8 cellular contexts compared by ENCODE assay signal in the genomic region with DNA sequence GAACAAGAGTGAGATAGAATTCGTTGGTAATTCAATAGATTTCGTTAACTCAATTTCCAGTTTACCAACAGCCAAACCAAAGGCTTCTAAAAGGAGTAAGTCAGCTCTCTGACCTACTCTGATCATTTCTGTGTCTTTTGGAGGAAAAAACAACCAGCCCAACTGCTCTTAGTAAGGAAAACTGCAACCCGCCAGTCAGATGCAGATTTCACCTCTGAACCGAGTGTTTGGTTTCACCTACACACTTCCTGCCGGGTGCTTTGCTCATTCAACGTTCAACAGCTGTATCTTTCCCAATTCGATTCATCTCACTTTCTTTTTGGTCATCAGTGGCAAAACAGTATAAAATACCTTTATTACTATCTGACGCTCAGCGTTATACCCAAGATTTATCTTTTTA. TPM values are rescaled to one million over a fixed set of nuclear protein-coding genes. Genes with fewer than 3 reads are reported as not detected.
DNase-seq lines count a peak whose midpoint lies in the region; ATAC-seq and TF ChIP-seq lines count a peak whose summit lies in the region.

No MANE protein-coding gene starts in this region.

- peak overlapping the region; percentile 95 for H3K4me2 ChIP-seq in DOHH2 (ENCODE audit: low read length)
- H3K4me2 ChIP-seq in SU-DHL-6 (ENCODE audit: low read depth, low read length, poor library complexity, severe bottlenecking), result peak overlapping the region; percentile 86

- H3K4me3 ChIP-seq in DOHH2 (ENCODE audit: low read length) (peak overlapping the region; percentile 67), SU-DHL-6 (ENCODE audit: insufficient read depth, low read length, poor library complexity, severe bottlenecking) (peak overlapping the region; percentile 15)

- H3K9me3 ChIP-seq in DOHH2 (ENCODE audit: control insufficient read depth, insufficient read depth, low read length) (no peaks in the 10 kb centered on the region), SU-DHL-6 (ENCODE audit: insufficient read depth, low read length) (no peaks in the 10 kb centered on the region)

- H3F3A ChIP-seq in DOHH2 (ENCODE audit: control insufficient read depth, insufficient read depth) (peaks cover 19% of the 10 kb centered on the region), SU-DHL-6 (ENCODE audit: insufficient read depth) (peaks cover 44% of the 10 kb centered on the region)

- H3K27ac ChIP-seq in DOHH2 (ENCODE audit: low read depth, low read length) (peak overlapping the region; percentile 98), SU-DHL-6 (ENCODE audit: low read depth, low read length) (peak overlapping the region; percentile 100)

- H3K79me2 ChIP-seq in DOHH2 (ENCODE audit: control insufficient read depth, low read length) (no peaks in the 10 kb centered on the region), SU-DHL-6 (ENCODE audit: insufficient read depth, low read length) (no peaks in the 10 kb centered on the region)

- peak overlapping the region; percentile 56 for H3K9ac ChIP-seq in SU-DHL-6 (ENCODE audit: low read length)

- peak; percentile 50 for DNase-seq in iris pigment epithelial cell (ENCODE audit: low read depth)
- no peak for DNase-seq in GM19238 (ENCODE audit: insufficient read length, low spot score)
- no peak for DNase-seq in G401 (ENCODE audit: low spot score)
- DNase-seq in HuH-7.5 (ENCODE audit: low spot score), result no peak

- peaks cover 75% of the 10 kb centered on the region for H3K4me1 ChIP-seq in DOHH2 (ENCODE audit: control insufficient read depth, low read length)

- no peak overlapping the region for H2AFZ ChIP-seq in SU-DHL-6 (ENCODE audit: low read depth, low read length, severe bottlenecking)

- in situ Hi-C loops in G401 (cut with HindIII; ENCODE audit: low sequenced_read_pairs), result no loop called here

- H3K27me3 ChIP-seq in DOHH2 (ENCODE audit: control insufficient read depth, low read length) (no peaks in the 10 kb centered on the region), SU-DHL-6 (ENCODE audit: low read length) (no peaks in the 10 kb centered on the region)

- H3K36me3 ChIP-seq in DOHH2 (ENCODE audit: control insufficient read depth, low read length), result no peaks in the 10 kb centered on the region
- H3K36me3 ChIP-seq in SU-DHL-6 (ENCODE audit: low read length), result no peaks in the 10 kb centered on the region

- TF ChIP-seq CTCF in DOHH2 (IDR thresholded peaks at IDR 0.05; ENCODE audit: low read depth, low read length, poor library complexity, severe bottlenecking), result no peak
- TF ChIP-seq CTCF in SU-DHL-6 (IDR thresholded peaks at IDR 0.05; ENCODE audit: insufficient read depth, low read length, poor library complexity, severe bottlenecking), result no peak

- H3K9me2 ChIP-seq in DOHH2 (replicated peaks; ENCODE audit: control insufficient read depth, low read length) (no peaks in the 10 kb centered on the region), SU-DHL-6 (replicated peaks; ENCODE audit: insufficient read depth, low read length) (no peaks in the 10 kb centered on the region)

- H4K20me1 ChIP-seq in DOHH2 (ENCODE audit: control insufficient read depth, insufficient read depth, low read depth, low read length), result no peaks in the 10 kb centered on the region
- H4K20me1 ChIP-seq in SU-DHL-6 (ENCODE audit: low read depth, low read length), result no peaks in the 10 kb centered on the region

- ATAC-seq in GM21723 (IDR thresholded peaks at IDR 0.05; ENCODE audit: unreplicated experiment) (peak; percentile 55), GM21390 (IDR thresholded peaks at IDR 0.05; ENCODE audit: unreplicated experiment) (no peak)

RNA-seq across cellular contexts. Expression of gene TMSB4X, which starts 24.5 kb away (rescaled TPM):
- 2,749 and 3,064 TPM in 2 replicates for total RNA-seq in G401 (2014; rRNA removed; shearing (Covaris generic))

RNA-seq across cellular contexts. Expression of gene FAM9C, which starts 45.0 kb away (rescaled TPM):
- not detected in 2 replicates for total RNA-seq in G401 (2014; rRNA removed; shearing (Covaris generic))
